ENCODE assay signal across 21 cellular contexts in the genomic region with DNA sequence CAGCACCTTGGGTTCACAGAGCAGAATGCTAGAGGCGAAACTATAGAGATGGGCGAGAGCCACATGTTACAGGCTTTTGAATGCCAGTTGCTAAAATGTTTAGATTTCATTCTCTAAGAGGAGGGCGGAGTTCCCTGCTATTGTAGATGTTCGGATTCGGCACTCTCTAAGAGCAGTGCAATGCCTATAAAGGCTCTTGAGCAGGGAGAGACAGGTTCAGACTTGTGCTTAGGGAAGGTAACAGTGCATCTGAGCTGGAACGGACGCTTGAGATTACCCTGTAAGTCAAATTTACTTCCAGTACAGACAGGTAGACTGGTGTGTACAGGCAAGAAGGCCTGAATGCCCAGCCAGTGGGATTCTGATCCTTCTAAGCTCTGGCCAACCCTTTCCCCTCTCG. TPM values are rescaled to one million over a fixed set of nuclear protein-coding genes. Genes with fewer than 3 reads are reported as not detected.
A peak's percentile ranks its signal among the peaks of the same experiment; 100 is the strongest.
DNase-seq lines count a peak whose midpoint lies in the region; ATAC-seq and TF ChIP-seq lines count a peak whose summit lies in the region.
"Had no signal": no experiment of that assay in that cellular context is flagged by ENCODE, and none has a peak within 500 bp of the region (broad histone marks: within the 10 kb centered on the region; RNA-seq: fewer than 3 reads in every experiment).

No MANE protein-coding gene starts in this region.

- in situ Hi-C loops in G401 (cut with HindIII; ENCODE audit: low sequenced_read_pairs), result loop anchor here (10.0 kb wide), 1 partner anchor 184 kb away; no protein-coding TSS in a partner anchor

- H3K27ac ChIP-seq in epithelial cell of prostate, result peak overlapping the region; percentile 93
- H3K27ac ChIP-seq: adrenal gland, BLaER1, gastrocnemius medialis, left ventricle myocardium inferior, VCaP had no signal

- H3K9me3 Mint-ChIP-seq in WTC11, result no peaks in the 10 kb centered on the region
- H3K9me3 Mint-ChIP-seq: activated T-helper 2 cell treated with anti-CD3 and anti-CD28 coated beads, Interferon-gamma antibody, Interleukin-2, Interleukin-4, amounts not matched to agents 10 μg/mL and 5 μg/mL and 100 μg/mL, durations not matched to agents 14 hours and 24 hours and 36 hours had no signal

- TF ChIP-seq CTCF in WTC11 (IDR thresholded peaks at IDR 0.05), result no peak

- no peak for ATAC-seq in WTC11
- ATAC-seq: gastrocnemius medialis had no signal

- H3K27ac Mint-ChIP-seq in WTC11, result no peak overlapping the region
- H3K27ac Mint-ChIP-seq: activated T-helper 2 cell treated with anti-CD3 and anti-CD28 coated beads, Interferon-gamma antibody, Interleukin-2, Interleukin-4, amounts not matched to agents 10 μg/mL and 5 μg/mL and 100 μg/mL, durations not matched to agents 14 hours and 24 hours and 36 hours had no signal

- POLR2A ChIA-PET in WTC11 (lab: Charles Lee), result no interaction called here

- no peaks in the 10 kb centered on the region for H3K36me3 Mint-ChIP-seq in WTC11

- H3K4me3 Mint-ChIP-seq in WTC11, result no peak overlapping the region

- peaks cover 23% of the 10 kb centered on the region for H3K4me1 Mint-ChIP-seq in WTC11

- H3K27me3 Mint-ChIP-seq in WTC11 (ENCODE audit: low read depth), result no peaks in the 10 kb centered on the region

- peak; percentile 54 to 98 (median 78) for DNase-seq in NCI-H1417 (lab: John Stamatoyannopoulos, UW)
- DNase-seq in NCI-H1417 treated with DMSO at 0.1 percent for 48 hours (lab: John Stamatoyannopoulos, UW), result no peak
- peak; percentile 90 for DNase-seq in NCI-H510A treated with DMSO at 0.1 percent for 48 hours (lab: John Stamatoyannopoulos, UW)
- peak; percentile 84 for DNase-seq in epithelial cell of prostate (ENCODE audit: low read depth, low spot score)
- DNase-seq in ureter (ENCODE audit: low spot score), result peak; percentile 64
- DNase-seq in GM03348 (ENCODE audit: low spot score), result no peak
- no peak for DNase-seq in WTC11 (ENCODE audit: low spot score)
- no peak for DNase-seq in G401 (ENCODE audit: low spot score)
- DNase-seq: 8988T; adrenal gland; DMS53; gastrocnemius medialis; left ventricle myocardium inferior; NK-92 treated with Interleukin-12 subunit alpha and Interleukin-12 subunit beta, amount 100 ng/mL, for 24 hours; RPMI8226; stimulated activated CD4-positive, alpha-beta T cell treated with anti-CD3 and anti-CD28 coated beads, Interleukin-4, amount 100 ng/mL, for 4 hours had no signal

- CTCF ChIA-PET in WTC11 (lab: Charles Lee), result interaction anchor here (6.6 kb wide), 1 partner anchor 20 kb away, joined by 55 read pairs; the partner anchor contains the start of gene POMGNT1

TF ChIP-seq in WTC11, 78 proteins besides CTCF, POLR2A, EP300 and RAD21:
- TF ChIP-seq TEAD4 (CRISPR knock-in tag; IDR thresholded peaks at IDR 0.05) (no peak), TCF7 (CRISPR knock-in tag; IDR thresholded peaks at IDR 0.05; ENCODE audit: low read depth) (no peak), ESRRA (CRISPR knock-in tag; IDR thresholded peaks at IDR 0.05; ENCODE audit: borderline replicate concordance) (no peak), JAZF1 (CRISPR knock-in tag; IDR thresholded peaks at IDR 0.05) (no peak), TEAD1 (CRISPR knock-in tag; IDR thresholded peaks at IDR 0.05) (no peak)
- TF ChIP-seq, protein P1, sequence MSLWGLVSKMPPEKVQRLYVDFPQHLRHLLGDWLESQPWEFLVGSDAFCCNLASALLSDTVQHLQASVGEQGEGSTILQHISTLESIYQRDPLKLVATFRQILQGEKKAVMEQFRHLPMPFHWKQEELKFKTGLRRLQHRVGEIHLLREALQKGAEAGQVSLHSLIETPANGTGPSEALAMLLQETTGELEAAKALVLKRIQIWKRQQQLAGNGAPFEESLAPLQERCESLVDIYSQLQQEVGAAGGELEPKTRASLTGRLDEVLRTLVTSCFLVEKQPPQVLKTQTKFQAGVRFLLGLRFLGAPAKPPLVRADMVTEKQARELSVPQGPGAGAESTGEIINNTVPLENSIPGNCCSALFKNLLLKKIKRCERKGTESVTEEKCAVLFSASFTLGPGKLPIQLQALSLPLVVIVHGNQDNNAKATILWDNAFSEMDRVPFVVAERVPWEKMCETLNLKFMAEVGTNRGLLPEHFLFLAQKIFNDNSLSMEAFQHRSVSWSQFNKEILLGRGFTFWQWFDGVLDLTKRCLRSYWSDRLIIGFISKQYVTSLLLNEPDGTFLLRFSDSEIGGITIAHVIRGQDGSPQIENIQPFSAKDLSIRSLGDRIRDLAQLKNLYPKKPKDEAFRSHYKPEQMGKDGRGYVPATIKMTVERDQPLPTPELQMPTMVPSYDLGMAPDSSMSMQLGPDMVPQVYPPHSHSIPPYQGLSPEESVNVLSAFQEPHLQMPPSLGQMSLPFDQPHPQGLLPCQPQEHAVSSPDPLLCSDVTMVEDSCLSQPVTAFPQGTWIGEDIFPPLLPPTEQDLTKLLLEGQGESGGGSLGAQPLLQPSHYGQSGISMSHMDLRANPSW (CRISPR knock-in tag; conservative IDR thresholded peaks at IDR 0.05; ENCODE audit: low read depth), result no peak

RNA-seq across cellular contexts. Expression of gene LURAP1, which starts 15.3 kb away (rescaled TPM):
- total RNA-seq in ureter (8.5 TPM), WTC11 (2021) (3.8 to 4.0 TPM (median 4.0 TPM) in 3 replicates)
- total RNA-seq in G401 (2014; rRNA removed; shearing (Covaris generic)), result 6.0 and 7.8 TPM in 2 replicates

RNA-seq across cellular contexts. Expression of gene POMGNT1, which starts 20.2 kb away (rescaled TPM):
- 99.6 TPM for total RNA-seq in ureter
- total RNA-seq in WTC11 (2021), result 42.5 to 43.2 TPM (median 43.2 TPM) in 3 replicates
- total RNA-seq in G401 (2014; rRNA removed; shearing (Covaris generic)), result 78.6 and 118 TPM in 2 replicates

RNA-seq across cellular contexts. Expression of gene RAD54L, which starts 29.1 kb away (rescaled TPM):
- total RNA-seq in ureter, result 0.39 TPM
- 51.2 to 54.7 TPM (median 53.7 TPM) in 3 replicates for total RNA-seq in WTC11 (2021)
- total RNA-seq in G401 (2014; rRNA removed; shearing (Covaris generic)), result 16.8 and 20.6 TPM in 2 replicates

RNA-seq across cellular contexts. Expression of gene P3R3URF, which starts 42.2 kb away (rescaled TPM):
- total RNA-seq in ureter, result not detected
- total RNA-seq in WTC11 (2021), result not detected in 3 replicates
- not detected in 2 replicates for total RNA-seq in G401 (2014; rRNA removed; shearing (Covaris generic))
- total RNA-seq: activated T-helper 2 cell treated with anti-CD3 and anti-CD28 coated beads, Interferon-gamma antibody, Interleukin-2, Interleukin-4, amounts not matched to agents 10 μg/mL and 5 μg/mL and 100 μg/mL, durations not matched to agents 14 hours and 24 hours and 36 hours; adrenal gland; gastrocnemius medialis; left ventricle myocardium inferior; osteocyte; skeletal muscle tissue had no signal

RNA-seq across cellular contexts. Expression of gene TSPAN1, which starts 43.6 kb away (rescaled TPM):
- total RNA-seq in ureter (144 TPM), WTC11 (2021) (0.50 to 0.69 TPM (median 0.57 TPM) in 3 replicates)
- total RNA-seq in G401 (2014; rRNA removed; shearing (Covaris generic)), result 5.9 TPM in 1 of 2 replicates, not detected in the other
- total RNA-seq: activated T-helper 2 cell treated with anti-CD3 and anti-CD28 coated beads, Interferon-gamma antibody, Interleukin-2, Interleukin-4, amounts not matched to agents 10 μg/mL and 5 μg/mL and 100 μg/mL, durations not matched to agents 14 hours and 24 hours and 36 hours; skeletal muscle tissue had no signal

Comparison
In these comparisons a context has a peak if more than half of its experiments do, and no peak if none do; other contexts are left out.
1. DNase-seq: peak in NCI-H1417 (3 of 3), NCI-H510A treated with DMSO at 0.1 percent for 48 hours (single experiment), epithelial cell of prostate (single experiment) and ureter (single experiment); none in NCI-H1417 treated with DMSO at 0.1 percent for 48 hours (single experiment), GM03348 (single experiment), WTC11 (single experiment) and G401 (single experiment).
2. RNA of gene RAD54L, which starts 29.1 kb away (total RNA-seq): 51.2 to 54.7 TPM in WTC11 and 16.8 to 20.6 TPM in G401; 0.39 TPM in ureter (single experiment); every median in the first group is over 10 times any median in the second.